In the genomic region with DNA sequence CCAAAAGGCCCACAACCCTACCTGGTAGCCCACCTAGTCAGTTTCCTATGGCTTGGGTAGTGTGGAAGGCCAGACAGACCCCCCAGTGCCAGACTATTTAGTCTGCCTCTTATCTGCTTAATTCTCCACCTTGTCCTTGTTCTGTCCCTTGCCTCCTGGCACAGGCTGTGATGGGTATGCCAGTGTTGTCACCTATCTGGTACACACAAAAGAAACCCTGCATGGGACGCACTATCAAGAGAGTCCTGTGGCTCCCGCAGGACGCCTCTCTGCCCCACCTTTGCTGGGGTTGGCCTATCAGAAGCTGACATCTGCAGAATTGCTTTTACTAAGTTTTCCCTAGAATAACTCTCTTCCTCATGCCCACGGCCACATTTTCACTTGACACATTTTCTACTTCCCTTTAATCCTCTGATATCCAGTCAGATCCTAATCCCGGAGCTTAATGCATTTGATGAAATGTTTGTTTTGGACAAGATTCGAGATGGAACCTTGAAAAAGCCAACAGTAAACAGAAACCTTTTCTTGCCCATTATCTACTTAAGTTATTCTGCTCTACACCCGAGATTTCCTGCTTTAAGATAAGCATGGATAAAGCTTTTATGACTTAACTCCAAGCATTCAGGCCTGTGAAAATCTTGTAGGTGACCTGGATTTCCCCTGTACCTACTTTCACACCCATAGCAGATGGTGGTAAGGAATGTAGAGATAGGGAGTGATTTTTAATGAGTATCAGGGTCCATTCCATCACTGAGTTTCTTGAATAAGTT, we compare ENCODE assay signal across 19 cellular contexts.
DNase-seq lines count a peak whose midpoint lies in the region; ATAC-seq and TF ChIP-seq lines count a peak whose summit lies in the region.
"Had no signal": no experiment of that assay in that cellular context is flagged by ENCODE, and none has a peak within 500 bp of the region (broad histone marks: within the 10 kb centered on the region; RNA-seq: fewer than 3 reads in every experiment).

No MANE protein-coding gene starts in this region.

- no peaks in the 10 kb centered on the region for H3K36me3 Mint-ChIP-seq in stimulated activated memory B cell treated with anti-CD40 and anti-IgM and Interleukin-4, amounts not matched to agents 10 μg/mL and 1 μg/mL and 100 μg/mL, for 72 hours

- no peaks in the 10 kb centered on the region for H3K27me3 Mint-ChIP-seq in stimulated activated memory B cell treated with anti-CD40 and anti-IgM and Interleukin-4, amounts not matched to agents 10 μg/mL and 1 μg/mL and 100 μg/mL, for 72 hours

- no peak overlapping the region for H3K4me3 Mint-ChIP-seq in stimulated activated memory B cell treated with anti-CD40 and anti-IgM and Interleukin-4, amounts not matched to agents 10 μg/mL and 1 μg/mL and 100 μg/mL, for 72 hours

- H3K27ac Mint-ChIP-seq in stimulated activated memory B cell treated with anti-CD40 and anti-IgM and Interleukin-4, amounts not matched to agents 10 μg/mL and 1 μg/mL and 100 μg/mL, for 72 hours = no peak overlapping the region

- no peak for DNase-seq in Right ventricle myocardium inferior (ENCODE audit: missing footprints)
- DNase-seq in cardiac septum (ENCODE audit: low spot score) = no peak
- peak; percentile 78 for DNase-seq in amniotic epithelial cell (ENCODE audit: low read depth)
- DNase-seq in left colon = no peak
- DNase-seq in activated CD8-positive, alpha-beta memory T cell treated with anti-CD3 and anti-CD28 coated beads, Interleukin-2, amount 50 U/mL, for 48 hours = no peak
- no peak for DNase-seq in OCI-M2 (lab: John Stamatoyannopoulos, UW; ENCODE audit: unreplicated experiment)
- DNase-seq in GM13976 (ENCODE audit: low spot score) = no peak
- DNase-seq: 8988T; C1 segment of cervical spinal cord; DMS79; NCI-H146; NCI-H2081 treated with DMSO at 0.1 percent for 48 hours; NCI-H226; NCI-H526; NK-92 treated with Interleukin-12 subunit alpha and Interleukin-12 subunit beta, amount 100 ng/mL, for 24 hours; OCI-M1 had no signal

- intact Hi-C loops in Right ventricle myocardium inferior (cut with DNase I) = no loop called here
- intact Hi-C loops in cardiac septum (cut with DNase I) = no loop called here
- intact Hi-C loops in left colon (cut with DNase I, micrococcal nuclease) = no loop called here

- no peaks in the 10 kb centered on the region for H3K4me1 Mint-ChIP-seq in stimulated activated memory B cell treated with anti-CD40 and anti-IgM and Interleukin-4, amounts not matched to agents 10 μg/mL and 1 μg/mL and 100 μg/mL, for 72 hours

- TF ChIP-seq CTCF in GM13976 (IDR thresholded peaks at IDR 0.05; ENCODE audit: borderline replicate concordance, control extremely low read depth, extremely low read depth, insufficient read depth, missing control alignments) = no peak

- ATAC-seq in Right ventricle myocardium inferior (peak; percentile 48), left colon (peak; percentile 82)
- peak; percentile 24 for ATAC-seq in stimulated activated memory B cell treated with anti-CD40 and anti-IgM and Interleukin-4, amounts not matched to agents 10 μg/mL and 1 μg/mL and 100 μg/mL, for 72 hours
- ATAC-seq: GM12878, HCT116 had no signal

- H3K9me3 Mint-ChIP-seq in stimulated activated memory B cell treated with anti-CD40 and anti-IgM and Interleukin-4, amounts not matched to agents 10 μg/mL and 1 μg/mL and 100 μg/mL, for 72 hours = no peaks in the 10 kb centered on the region

- in situ Hi-C loops in GM13976 (cut with MboI; ENCODE audit: low sequenced_read_pairs, unreplicated experiment) = no loop called here

Comparison
In these comparisons a context has a peak if more than half of its experiments do, and no peak if none do; other contexts are left out.
1. ATAC-seq: peak in every context shown above with its lines; median percentile 82 in left colon; 48 in Right ventricle myocardium inferior; 24 in stimulated activated memory B cell treated with anti-CD40 and anti-IgM and Interleukin-4, amounts not matched to agents 10 μg/mL and 1 μg/mL and 100 μg/mL, for 72 hours.